In genomic region chr1:61098333-61098732, GRCh38 we compare ENCODE assay signal across 25 cellular contexts.
"Had no signal": no experiment of that assay in that cellular context is flagged by ENCODE, and none has a peak within 500 bp of the region (broad histone marks: within the 10 kb centered on the region; RNA-seq: fewer than 3 reads in every experiment).

No MANE protein-coding gene starts in this region.

- H3K36me3 ChIP-seq: brain microvascular endothelial cell, esophagus squamous epithelium had no signal

- DNase-seq: activated CD4-positive, alpha-beta memory T cell treated with anti-CD3 and anti-CD28 coated beads for 36 hours; activated CD4-positive, alpha-beta T cell treated with anti-CD3 and anti-CD28 coated beads, Interleukin-2, amount 10 ng/mL, durations not matched to agents 24 days and 14 days; activated CD4-positive, CD25-positive, alpha-beta regulatory T cell; activated CD4-positive, CD25-positive, alpha-beta regulatory T cell treated with anti-CD3 and anti-CD28 coated beads, Interleukin-2, amount 50 U/mL, for 72 hours; activated CD8-positive, alpha-beta memory T cell treated with anti-CD3 and anti-CD28 coated beads, Interleukin-2, amount 50 U/mL, for 48 hours; activated CD8-positive, alpha-beta T cell treated with anti-CD3 and anti-CD28 coated beads, Interleukin-2, amount 10 ng/mL, durations not matched to agents 7 days and 5 days; activated effector memory CD4-positive, alpha-beta T cell treated with Interleukin-2 at 50 U/mL for 16 hours; activated gamma-delta T cell treated with Interleukin-2 at 50 U/mL for 16 hours; activated naive CD4-positive, alpha-beta T cell treated with anti-CD3 and anti-CD28 coated beads, Interleukin-2, amount 50 U/mL, for 16 hours; activated naive CD4-positive, alpha-beta T cell treated with Interleukin-2 at 50 U/mL for 16 hours; activated T-cell treated with anti-CD3 and anti-CD28 coated beads for 4 hours; activated T-cell treated with anti-CD3 and anti-CD28 coated beads, Interleukin-2, amount 50 U/mL, for 4 hours; amniotic stem cell; anterior cingulate cortex; brain microvascular endothelial cell; effector CD4-positive, alpha-beta T cell; esophagus squamous epithelium; T-helper 1 cell; T-helper 17 cell had no signal

- H3K27ac ChIP-seq: brain microvascular endothelial cell, coronary artery, epithelial cell of prostate, esophagus squamous epithelium had no signal

- H3K9me3 ChIP-seq: esophagus squamous epithelium had no signal

- H3K27me3 ChIP-seq: brain microvascular endothelial cell, esophagus squamous epithelium had no signal

- H3K4me3 ChIP-seq: coronary artery, esophagus squamous epithelium had no signal

- FAIRE-seq: astrocyte, bronchial epithelial cell, endometrium, endothelial cell of umbilical vein had no signal
